31 cellular contexts compared by ENCODE assay signal in the genomic region with DNA sequence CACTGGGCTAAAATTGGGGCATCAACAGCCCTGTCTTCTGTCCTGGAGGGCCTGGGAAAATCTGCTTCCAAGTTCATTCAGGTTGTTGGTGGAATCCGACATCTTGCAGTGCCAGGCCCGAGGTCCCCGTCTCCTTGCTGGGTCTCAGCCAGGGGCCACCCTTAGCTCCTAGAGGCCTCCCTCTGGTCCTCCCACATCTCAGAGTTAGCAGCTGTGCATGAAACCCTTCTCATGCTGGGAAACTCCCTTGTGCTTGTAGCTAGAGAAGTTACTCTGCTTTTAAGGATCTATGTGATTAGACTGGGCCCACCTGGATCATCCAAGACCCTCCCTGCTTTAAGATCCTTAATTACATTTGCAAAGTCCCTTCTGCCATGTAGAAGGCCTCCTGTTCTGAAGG. TPM values are rescaled to one million over a fixed set of nuclear protein-coding genes. Genes with fewer than 3 reads are reported as not detected.
"Had no signal": no experiment of that assay in that cellular context is flagged by ENCODE, and none has a peak within 500 bp of the region (broad histone marks: within the 10 kb centered on the region; RNA-seq: fewer than 3 reads in every experiment).

No MANE protein-coding gene starts in this region.

- H3K27ac Mint-ChIP-seq: dendritic cell treated with granulocyte-macrophage colony-stimulating factor and Interleukin-4, amounts not matched to agents 40 ng/mL and 50 ng/mL, for 4 days; endodermal cell; memory B cell had no signal

- H3K4me1 Mint-ChIP-seq: nephron had no signal

- H3K27me3 Mint-ChIP-seq: dendritic cell treated with granulocyte-macrophage colony-stimulating factor and Interleukin-4, amounts not matched to agents 40 ng/mL and 50 ng/mL, for 4 days; memory B cell had no signal

- H3K27me3 ChIP-seq: gastrocnemius medialis, right atrium auricular region, stomach, thyroid gland, vagina had no signal

- H3K9me3 Mint-ChIP-seq: dendritic cell treated with granulocyte-macrophage colony-stimulating factor and Interleukin-4, amounts not matched to agents 40 ng/mL and 50 ng/mL, for 4 days; endodermal cell; memory B cell; naive thymus-derived CD4-positive, alpha-beta T cell; nephron had no signal

- H3K9me3 ChIP-seq: gastrocnemius medialis, prostate gland, right atrium auricular region, stomach, thyroid gland, vagina had no signal

- H3K36me3 Mint-ChIP-seq: memory B cell; naive thymus-derived CD4-positive, alpha-beta T cell had no signal

- H3K27ac ChIP-seq: epithelial cell of prostate, gastrocnemius medialis, prostate gland, right atrium auricular region, stomach, thyroid gland, vagina had no signal

- H3K4me3 ChIP-seq: gastrocnemius medialis, lung, prostate gland, right atrium auricular region, smooth muscle cell, stomach, thyroid gland, vagina had no signal

- ATAC-seq: esophagus mucosa; gastrocnemius medialis; left ventricle myocardium superior; naive thymus-derived CD4-positive, alpha-beta T cell; sciatic nerve had no signal

- H3K36me3 ChIP-seq: gastrocnemius medialis, prostate gland, right atrium auricular region, stomach, thyroid gland, vagina had no signal

- FAIRE-seq: keratinocyte had no signal

- H3K4me3 Mint-ChIP-seq: dendritic cell treated with granulocyte-macrophage colony-stimulating factor and Interleukin-4, amounts not matched to agents 40 ng/mL and 50 ng/mL, for 4 days; endodermal cell; memory B cell; naive thymus-derived CD4-positive, alpha-beta T cell; nephron had no signal

- DNase-seq: effector CD8-positive, alpha-beta T cell; endodermal cell; foreskin fibroblast; gastrocnemius medialis; head of caudate nucleus; left ventricle myocardium superior; naive thymus-derived CD4-positive, alpha-beta T cell; nucleus accumbens; stimulated activated CD4-positive, alpha-beta T cell treated with anti-CD3 and anti-CD28 coated beads, Interleukin-12 subunit alpha, Interleukin-12 subunit beta, amount 100 ng/mL, for 4 hours; stimulated activated CD4-positive, alpha-beta T cell treated with anti-CD3 and anti-CD28 coated beads, Interleukin-1b, Interleukin-23, amount 100 ng/mL, for 48 hours; stimulated activated CD4-positive, alpha-beta T cell treated with anti-CD3 and anti-CD28 coated beads, Interleukin-4, amount 100 ng/mL, for 1 hour; stimulated activated CD8-positive, alpha-beta memory T cell treated with anti-CD3 and anti-CD28 coated beads, Interleukin-4, amount 100 ng/mL, for 48 hours; stimulated activated naive CD4-positive, alpha-beta T cell treated with Interleukin-2 at 50 U/mL for 16 hours; stomach; thyroid gland; trophoblast cell had no signal

- H3K4me2 ChIP-seq: smooth muscle cell had no signal

RNA-seq across cellular contexts. Expression of a gene that starts 48.6 kb away (rescaled TPM):
- total RNA-seq: esophagus mucosa; gastrocnemius medialis; glomerular endothelial cell; left ventricle myocardium superior; lung; naive thymus-derived CD4-positive, alpha-beta T cell; osteocyte; prostate gland; smooth muscle cell; stomach; temporal lobe; thyroid gland; vagina had no signal
- polyA plus RNA-seq: keratinocyte; naive thymus-derived CD4-positive, alpha-beta T cell had no signal
